In genomic region chr3:165854696-165855095, GRCh38 we compare ENCODE assay signal across 9 cellular contexts. TPM values are rescaled to one million over a fixed set of nuclear protein-coding genes. Genes with fewer than 3 reads are reported as not detected.
A peak's percentile ranks its signal among the peaks of the same experiment; 100 is the strongest.
DNase-seq lines count a peak whose midpoint lies in the region; ATAC-seq, FAIRE-seq and TF ChIP-seq lines count a peak whose summit lies in the region.
"Had no signal": no experiment of that assay in that cellular context is flagged by ENCODE, and none has a peak within 500 bp of the region (broad histone marks: within the 10 kb centered on the region; RNA-seq: fewer than 3 reads in every experiment).

No MANE protein-coding gene starts in this region.

- H2AFZ ChIP-seq in osteoblast (ENCODE audit: low read length): no peak overlapping the region

- H3K27me3 ChIP-seq in bronchial epithelial cell (ENCODE audit: control insufficient read depth, insufficient read depth, low read length) (no peaks in the 10 kb centered on the region), osteoblast (ENCODE audit: insufficient read depth, low read length) (no peaks in the 10 kb centered on the region)

- H3K36me3 Mint-ChIP-seq in activated T-cell treated with anti-CD3 and anti-CD28 coated beads, Interleukin-2, amount 50 U/mL, for 24 hours (ENCODE audit: low read depth): no peaks in the 10 kb centered on the region
- H3K36me3 Mint-ChIP-seq: activated naive CD4-positive, alpha-beta T cell treated with anti-CD3 and anti-CD28 coated beads, Interleukin-2, amount 50 U/mL, for 24 hours had no signal

- H3K9me3 ChIP-seq in A549 (no peaks in the 10 kb centered on the region), osteoblast (ENCODE audit: low read depth, low read length) (no peaks in the 10 kb centered on the region)

- H3K27ac Mint-ChIP-seq in activated T-cell treated with anti-CD3 and anti-CD28 coated beads, Interleukin-2, amount 50 U/mL, for 24 hours: no peak overlapping the region
- H3K27ac Mint-ChIP-seq: activated naive CD4-positive, alpha-beta T cell treated with anti-CD3 and anti-CD28 coated beads, Interleukin-2, amount 50 U/mL, for 24 hours had no signal

- H3K4me2 ChIP-seq in A549: no peak overlapping the region
- H3K4me2 ChIP-seq in osteoblast (ENCODE audit: insufficient read depth, low read length): no peak overlapping the region

- no peak overlapping the region for H3K4me3 Mint-ChIP-seq in activated T-cell treated with anti-CD3 and anti-CD28 coated beads, Interleukin-2, amount 50 U/mL, for 24 hours
- H3K4me3 Mint-ChIP-seq: activated naive CD4-positive, alpha-beta T cell treated with anti-CD3 and anti-CD28 coated beads, Interleukin-2, amount 50 U/mL, for 24 hours had no signal

- peaks cover under 1% of the 10 kb centered on the region for H3K9me3 Mint-ChIP-seq in activated T-cell treated with anti-CD3 and anti-CD28 coated beads, Interleukin-2, amount 50 U/mL, for 24 hours
- H3K9me3 Mint-ChIP-seq: activated naive CD4-positive, alpha-beta T cell treated with anti-CD3 and anti-CD28 coated beads, Interleukin-2, amount 50 U/mL, for 24 hours had no signal

- TF ChIP-seq CTCF in A549 (IDR thresholded peaks at IDR 0.05) (peak; percentile 63), bronchial epithelial cell (IDR thresholded peaks at IDR 0.05; ENCODE audit: insufficient read depth, low read length, severe bottlenecking) (peak; percentile 52), osteoblast (IDR thresholded peaks at IDR 0.05; ENCODE audit: extremely low read depth, low read depth, low read length) (peak; percentile 33)

- TF ChIP-seq POLR2A in A549 (IDR thresholded peaks at IDR 0.05; ENCODE audit: low read length): no peak

- 36% methylated on average over 1 of the region's 1 CpG for WGBS in A549 (ENCODE audit: missing lambda C conversion rate)

- FAIRE-seq in A549 (lab: Jason Lieb, UNC) (no peak), bronchial epithelial cell (lab: Jason Lieb, UNC) (no peak)

- CTCF ChIA-PET in A549 (lab: Yijun Ruan, JAX): interaction anchor here (0.7 to 2.0 kb wide), 8 partner anchors 8 to 600 kb away, joined by 3 to 8 read pairs (median 4); no protein-coding TSS in a partner anchor

- H4K20me1 ChIP-seq in osteoblast (ENCODE audit: insufficient read depth, low read length): no peaks in the 10 kb centered on the region

- TF ChIP-seq EP300 in A549 (IDR thresholded peaks at IDR 0.05): no peak

- H3K4me1 ChIP-seq in A549 (no peaks in the 10 kb centered on the region), osteoblast (ENCODE audit: insufficient read depth, low read length) (no peaks in the 10 kb centered on the region)

- H3K27me3 Mint-ChIP-seq in activated T-cell treated with anti-CD3 and anti-CD28 coated beads, Interleukin-2, amount 50 U/mL, for 24 hours: no peaks in the 10 kb centered on the region
- H3K27me3 Mint-ChIP-seq: activated naive CD4-positive, alpha-beta T cell treated with anti-CD3 and anti-CD28 coated beads, Interleukin-2, amount 50 U/mL, for 24 hours had no signal

- DNase-seq in A549 (ENCODE audit: low read depth in 1 of 2, low spot score in 1 of 2) (peak in 1 of 2 experiments; percentile 18), NCI-H2029 treated with DMSO at 0.1 percent for 48 hours (lab: John Stamatoyannopoulos, UW) (peak; percentile 36), bronchial epithelial cell (ENCODE audit: low read depth) (peak; percentile 62), osteoblast (ENCODE audit: insufficient read length, low spot score, missing footprints) (no peak), DMS79 treated with DMSO at 0.1 percent for 48 hours (lab: John Stamatoyannopoulos, UW) (no peak), caudate nucleus (lab: John Stamatoyannopoulos, UW) (no peak)
- no peak for DNase-seq in activated T-cell treated with anti-CD3 and anti-CD28 coated beads, Interleukin-2, amount 50 U/mL, for 24 hours

- H3K79me2 ChIP-seq in osteoblast (ENCODE audit: insufficient read depth, low read length): no peaks in the 10 kb centered on the region

- H3K36me3 ChIP-seq in bronchial epithelial cell (ENCODE audit: control insufficient read depth, insufficient read depth, low read length) (no peaks in the 10 kb centered on the region), osteoblast (ENCODE audit: insufficient read depth, low read length) (no peaks in the 10 kb centered on the region)

- TF ChIP-seq RAD21 in A549 (conservative IDR thresholded peaks at IDR 0.05 in 1 of 2, IDR thresholded peaks at IDR 0.05 in 1 of 2): peak; percentile 38 to 54; a peak in 3 of 5 replicates

- no peaks in the 10 kb centered on the region for H3K4me1 Mint-ChIP-seq in activated T-cell treated with anti-CD3 and anti-CD28 coated beads, Interleukin-2, amount 50 U/mL, for 24 hours (ENCODE audit: low read depth)
- H3K4me1 Mint-ChIP-seq: activated naive CD4-positive, alpha-beta T cell treated with anti-CD3 and anti-CD28 coated beads, Interleukin-2, amount 50 U/mL, for 24 hours had no signal

- H3K27ac ChIP-seq in A549 (no peak overlapping the region), osteoblast (ENCODE audit: low read depth, low read length) (no peak overlapping the region), caudate nucleus (ENCODE audit: low read depth, low read length) (no peak overlapping the region)

- POLR2A ChIA-PET in A549 (lab: Yijun Ruan, JAX): no interaction called here

- H3K4me3 ChIP-seq in A549 (no peak overlapping the region), bronchial epithelial cell (ENCODE audit: low read depth, low read length) (no peak overlapping the region), osteoblast (ENCODE audit: insufficient read depth, low read length) (no peak overlapping the region)

- ATAC-seq in A549 (peak in 1 of 2 experiments; percentile 44; a peak in 2 of 6 replicates), GM18861 (IDR thresholded peaks at IDR 0.05; ENCODE audit: unreplicated experiment) (peak; percentile 56)

TF ChIP-seq in A549, 52 proteins besides CTCF, POLR2A, EP300 and RAD21:
- TF ChIP-seq ZFP36 (IDR thresholded peaks at IDR 0.05; ENCODE audit: borderline replicate concordance, partially characterized antibody) (no peak), SMC3 (IDR thresholded peaks at IDR 0.05) (peak; percentile 50; the same call in 2 of the 3 replicates)
TF ChIP-seq in A549: peak in this region for 1.

RNA-seq across cellular contexts. Expression of gene BCHE, which starts 17.5 kb away (rescaled TPM):
- polyA plus RNA-seq in A549 (2011; rRNA removed) (4.7 and 5.5 TPM in 2 replicates), A549 (2017; fragmentation: RNase III; extraction: RNeasy Plus Mini Kit Qiagen cat#74134 plus additional on column Dnase treatment) (2.1 to 2.8 TPM (median 2.6 TPM) in 3 replicates)
- 0.19 and 0.25 TPM in 2 replicates for polyA plus RNA-seq in A549 (2012; cell fraction: cytosol; rRNA removed)
- polyA plus RNA-seq in A549 (2012; cell fraction: nucleus; rRNA removed): 0.12 and 0.26 TPM in 2 replicates
- polyA minus RNA-seq in A549 (2011; rRNA and poly(A)+ RNA removed): 0.83 and 1.8 TPM in 2 replicates
- total RNA-seq in bronchial epithelial cell (0.26 and 0.51 TPM in 2 replicates), osteoblast (not detected in 2 replicates)

Comparison
In these comparisons a context has a peak if more than half of its experiments do, and no peak if none do; other contexts are left out.
1. DNase-seq: peak in NCI-H2029 treated with DMSO at 0.1 percent for 48 hours (single experiment) and bronchial epithelial cell (single experiment); none in osteoblast (single experiment), activated T-cell treated with anti-CD3 and anti-CD28 coated beads, Interleukin-2, amount 50 U/mL, for 24 hours (single experiment), DMS79 treated with DMSO at 0.1 percent for 48 hours (single experiment) and caudate nucleus (0 of 61).
2. Peak in every context shown above with its lines, with median percentiles within 50 percentile points of each other: CTCF ChIP-seq.